ENCODE assay signal across 15 cellular contexts in the genomic region with DNA sequence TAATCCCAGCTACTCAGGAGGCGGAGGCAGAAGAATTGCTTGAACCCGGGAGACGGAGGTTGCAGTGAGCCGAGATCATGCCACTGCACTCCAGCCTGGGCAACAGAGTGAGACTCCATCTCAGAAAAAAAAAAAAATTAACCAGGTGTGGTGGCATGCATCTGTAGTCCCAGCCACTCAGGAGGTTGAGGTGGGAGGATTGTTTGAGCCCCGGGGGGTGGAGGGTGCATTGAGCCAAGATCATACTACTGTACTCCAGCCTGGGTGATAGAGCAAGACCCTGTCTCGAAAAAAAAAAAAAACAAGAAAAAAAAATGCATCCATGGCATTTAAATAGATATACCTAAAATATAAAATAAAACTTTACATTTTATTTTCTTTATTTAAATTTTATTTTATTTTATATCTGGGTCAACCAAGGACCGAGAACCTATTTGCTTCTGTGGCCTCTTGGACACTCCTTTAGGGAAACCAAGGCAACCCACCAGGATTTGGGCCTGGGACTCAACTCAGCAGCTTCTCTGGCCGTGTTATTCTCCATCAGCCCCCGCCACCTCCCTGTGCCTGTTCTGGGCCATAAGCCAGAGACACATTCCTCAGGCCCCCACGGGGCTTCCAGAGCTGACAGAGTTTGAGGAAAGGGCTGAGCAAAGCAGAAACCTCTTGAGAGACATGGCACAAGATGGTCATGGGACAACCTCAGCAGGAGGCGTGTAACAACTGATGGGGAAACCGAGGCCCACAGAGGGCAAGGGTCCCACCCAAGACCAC. TPM values are rescaled to one million over a fixed set of nuclear protein-coding genes. Genes with fewer than 3 reads are reported as not detected.
DNase-seq lines count a peak whose midpoint lies in the region; ATAC-seq and TF ChIP-seq lines count a peak whose summit lies in the region.
"Had no signal": no experiment of that assay in that cellular context is flagged by ENCODE, and none has a peak within 500 bp of the region (broad histone marks: within the 10 kb centered on the region; RNA-seq: fewer than 3 reads in every experiment).

No MANE protein-coding gene starts in this region.

- H3K36me3 Mint-ChIP-seq in CD8-positive, alpha-beta memory T cell, result peaks cover 4 to 13% (median 9%) of the 10 kb centered on the region in 3 donors
- H3K36me3 Mint-ChIP-seq in glutamatergic neuron (ENCODE audit: unreplicated experiment), result no peaks in the 10 kb centered on the region

- no peak for TF ChIP-seq EP300 in ovary (IDR thresholded peaks at IDR 0.05)

- H3K27me3 ChIP-seq in ascending aorta (no peaks in the 10 kb centered on the region), cardiac muscle cell (no peaks in the 10 kb centered on the region), ovary (no peaks in the 10 kb centered on the region)
- H3K27me3 ChIP-seq in CD8-positive, alpha-beta memory T cell (ENCODE audit: insufficient read depth, low read length, poor library complexity, severe bottlenecking), result no peaks in the 10 kb centered on the region
- H3K27me3 ChIP-seq: BE2C had no signal

- H3K4me1 ChIP-seq in ascending aorta (peaks cover 24 to 45% of the 10 kb centered on the region in 2 donors), cardiac muscle cell (ENCODE audit: low read depth) (peaks cover 49% of the 10 kb centered on the region), ovary (ENCODE audit: insufficient read depth) (peaks cover 4% of the 10 kb centered on the region)
- H3K4me1 ChIP-seq in CD8-positive, alpha-beta memory T cell (ENCODE audit: insufficient read depth, low read length), result peaks cover 3% of the 10 kb centered on the region
- H3K4me1 ChIP-seq: BE2C had no signal

- H3K27ac ChIP-seq in ascending aorta, result peak overlapping the region; percentile 75 to 88
- peak overlapping the region; percentile 67 for H3K27ac ChIP-seq in cardiac muscle cell
- H3K27ac ChIP-seq in ovary, result no peak overlapping the region
- no peak overlapping the region for H3K27ac ChIP-seq in CD8-positive, alpha-beta memory T cell (ENCODE audit: low read depth, low read length)
- H3K27ac ChIP-seq: KMS-11 had no signal

- peaks cover 2 to 5% (median 3%) of the 10 kb centered on the region in 3 donors for H3K4me1 Mint-ChIP-seq in CD8-positive, alpha-beta memory T cell
- H3K4me1 Mint-ChIP-seq in glutamatergic neuron (ENCODE audit: low read depth, unreplicated experiment), result no peaks in the 10 kb centered on the region
- no peaks in the 10 kb centered on the region for H3K4me1 Mint-ChIP-seq in stimulated activated naive CD8-positive, alpha-beta T cell treated with anti-CD3 and anti-CD28 coated beads, Interleukin-15, amount 100 ng/mL, for 72 hours

- no peaks in the 10 kb centered on the region for H3K9me3 ChIP-seq in ascending aorta
- no peaks in the 10 kb centered on the region for H3K9me3 ChIP-seq in cardiac muscle cell (ENCODE audit: low read depth)
- no peaks in the 10 kb centered on the region for H3K9me3 ChIP-seq in ovary
- no peaks in the 10 kb centered on the region for H3K9me3 ChIP-seq in CD8-positive, alpha-beta memory T cell (ENCODE audit: low read length)
- H3K9me3 ChIP-seq: BE2C had no signal

- TF ChIP-seq CTCF in ascending aorta (IDR thresholded peaks at IDR 0.05) (no peak), cardiac muscle cell (IDR thresholded peaks at IDR 0.05; ENCODE audit: low read depth, low read length) (no peak), ovary (IDR thresholded peaks at IDR 0.05) (no peak), glutamatergic neuron (IDR thresholded peaks at IDR 0.05; ENCODE audit: partially characterized antibody, unreplicated experiment) (no peak)

- POLR2A ChIA-PET in CD8-positive, alpha-beta memory T cell (lab: Charles Lee), result no interaction called here

- 54 to 58% (median 57%) methylated on average over 12 of the region's 12 CpGs for WGBS in ovary, 3 donors

- no peak overlapping the region for H3K27ac Mint-ChIP-seq in CD8-positive, alpha-beta memory T cell
- H3K27ac Mint-ChIP-seq in glutamatergic neuron (ENCODE audit: unreplicated experiment), result no peak overlapping the region
- no peak overlapping the region for H3K27ac Mint-ChIP-seq in stimulated activated naive CD8-positive, alpha-beta T cell treated with anti-CD3 and anti-CD28 coated beads, Interleukin-15, amount 100 ng/mL, for 72 hours
- H3K27ac Mint-ChIP-seq: stimulated activated memory B cell treated with anti-CD40 and anti-IgM and Interleukin-4, amounts not matched to agents 10 μg/mL and 1 μg/mL and 100 μg/mL, for 72 hours had no signal

- CTCF ChIA-PET in CD8-positive, alpha-beta memory T cell (lab: Charles Lee), result interaction anchor here (0.6 kb wide), 1 partner anchor 191 kb away, joined by 4 read pairs; no protein-coding TSS in a partner anchor

- H3K4me3 ChIP-seq in ascending aorta (no peak overlapping the region), cardiac muscle cell (no peak overlapping the region), ovary (no peak overlapping the region)
- H3K4me3 ChIP-seq in CD8-positive, alpha-beta memory T cell (ENCODE audit: low read length), result no peak overlapping the region

- H3K27me3 Mint-ChIP-seq in CD8-positive, alpha-beta memory T cell, result no peaks in the 10 kb centered on the region
- peaks cover 3% of the 10 kb centered on the region for H3K27me3 Mint-ChIP-seq in glutamatergic neuron (ENCODE audit: unreplicated experiment)
- peaks cover 7% of the 10 kb centered on the region for H3K27me3 Mint-ChIP-seq in stimulated activated naive CD8-positive, alpha-beta T cell treated with anti-CD3 and anti-CD28 coated beads, Interleukin-15, amount 100 ng/mL, for 72 hours
- H3K27me3 Mint-ChIP-seq: central memory CD8-positive, alpha-beta T cell; stimulated activated memory B cell treated with anti-CD40 and anti-IgM and Interleukin-4, amounts not matched to agents 10 μg/mL and 1 μg/mL and 100 μg/mL, for 72 hours had no signal

- no peaks in the 10 kb centered on the region for H3K9me3 Mint-ChIP-seq in CD8-positive, alpha-beta memory T cell
- no peaks in the 10 kb centered on the region for H3K9me3 Mint-ChIP-seq in glutamatergic neuron (ENCODE audit: unreplicated experiment)
- H3K9me3 Mint-ChIP-seq in stimulated activated naive CD8-positive, alpha-beta T cell treated with anti-CD3 and anti-CD28 coated beads, Interleukin-15, amount 100 ng/mL, for 72 hours, result no peaks in the 10 kb centered on the region
- H3K9me3 Mint-ChIP-seq: central memory CD8-positive, alpha-beta T cell; stimulated activated memory B cell treated with anti-CD40 and anti-IgM and Interleukin-4, amounts not matched to agents 10 μg/mL and 1 μg/mL and 100 μg/mL, for 72 hours had no signal

- DNase-seq in AG20443 (ENCODE audit: low spot score), result peak; percentile 55
- DNase-seq in ascending aorta (ENCODE audit: low spot score in 2 of 2), result peak; percentile 43 to 88
- peak; percentile 41 to 83 for DNase-seq in cardiac muscle cell (ENCODE audit: low read depth in 1 of 2, low spot score in 1 of 2)
- peak; percentile 48 to 72 (median 57) for DNase-seq in ovary
- no peak for DNase-seq in AG08396 (ENCODE audit: low spot score)
- no peak for DNase-seq in CD8-positive, alpha-beta memory T cell
- no peak for DNase-seq in glutamatergic neuron
- no peak for DNase-seq in stimulated activated naive CD8-positive, alpha-beta T cell treated with anti-CD3 and anti-CD28 coated beads, Interleukin-15, amount 100 ng/mL, for 72 hours
- DNase-seq: activated T-cell treated with anti-CD3 and anti-CD28 coated beads, Interleukin-2, amount 50 U/mL, for 1 hour; BE2C; HCEC 1CT; PC-3 had no signal

- no peak overlapping the region for H3K4me3 Mint-ChIP-seq in CD8-positive, alpha-beta memory T cell
- H3K4me3 Mint-ChIP-seq in glutamatergic neuron (ENCODE audit: unreplicated experiment), result no peak overlapping the region
- no peak overlapping the region for H3K4me3 Mint-ChIP-seq in stimulated activated naive CD8-positive, alpha-beta T cell treated with anti-CD3 and anti-CD28 coated beads, Interleukin-15, amount 100 ng/mL, for 72 hours
- H3K4me3 Mint-ChIP-seq: central memory CD8-positive, alpha-beta T cell; stimulated activated memory B cell treated with anti-CD40 and anti-IgM and Interleukin-4, amounts not matched to agents 10 μg/mL and 1 μg/mL and 100 μg/mL, for 72 hours had no signal

- ATAC-seq in stimulated activated naive CD8-positive, alpha-beta T cell treated with anti-CD3 and anti-CD28 coated beads, Interleukin-15, amount 100 ng/mL, for 72 hours, result no peak
- ATAC-seq: PC-3; stimulated activated memory B cell treated with anti-CD40 and anti-IgM and Interleukin-4, amounts not matched to agents 10 μg/mL and 1 μg/mL and 100 μg/mL, for 72 hours had no signal

- intact Hi-C loops in ascending aorta (cut with DNase I) (no loop called here), ovary (cut with DNase I) (no loop called here)

- H3K36me3 ChIP-seq in ascending aorta (peaks cover 2 to 5% of the 10 kb centered on the region in 2 donors), cardiac muscle cell (peaks cover 23% of the 10 kb centered on the region), ovary (no peaks in the 10 kb centered on the region)
- no peaks in the 10 kb centered on the region for H3K36me3 ChIP-seq in CD8-positive, alpha-beta memory T cell (ENCODE audit: insufficient read depth, low read length)
- H3K36me3 ChIP-seq: BE2C had no signal

- TF ChIP-seq POLR2A in ovary (IDR thresholded peaks at IDR 0.05), result no peak

RNA-seq across cellular contexts. Expression of gene SNTA1, which starts 6.2 kb away (rescaled TPM):
- total RNA-seq in ascending aorta (108 TPM), cardiac muscle cell (408 and 409 TPM in 2 replicates), ovary (10 to 100 TPM; 18.4 to 31.5 (median 24.2) TPM), glutamatergic neuron (ENCODE audit: unreplicated experiment) (4.5 TPM)
- polyA plus RNA-seq in cardiac muscle cell (329 and 393 TPM in 2 replicates), ovary (10 to 100 TPM in 1 of 2 donors, 1 to 10 TPM in 1; 6.3 to 20.2 TPM)
- total RNA-seq in CD8-positive, alpha-beta memory T cell, result 1 to 10 TPM; 4.6 to 5.6 TPM
- 11.8 TPM for polyA plus RNA-seq in CD8-positive, alpha-beta memory T cell

RNA-seq across cellular contexts. Expression of gene CDK5RAP1, which starts 36.0 kb away (rescaled TPM):
- 42.8 TPM for total RNA-seq in ascending aorta
- total RNA-seq in cardiac muscle cell, result 24.1 and 37.9 TPM in 2 replicates
- polyA plus RNA-seq in cardiac muscle cell, result 47.8 and 52.3 TPM in 2 replicates
- 10 to 100 TPM; 17.3 to 23.5 (median 19.4) TPM for total RNA-seq in ovary
- polyA plus RNA-seq in ovary, result 10 to 100 TPM; 18.4 to 31.9 TPM
- 10 to 100 TPM; 41.6 to 46.4 TPM for total RNA-seq in CD8-positive, alpha-beta memory T cell
- 33.5 TPM for polyA plus RNA-seq in CD8-positive, alpha-beta memory T cell
- 30.9 TPM for total RNA-seq in glutamatergic neuron (ENCODE audit: unreplicated experiment)

RNA-seq across cellular contexts. Expression of gene CBFA2T2, which starts 52.6 kb away (rescaled TPM):
- 22.4 TPM for total RNA-seq in ascending aorta
- total RNA-seq in cardiac muscle cell, result 28.1 and 53.1 TPM in 2 replicates
- polyA plus RNA-seq in cardiac muscle cell, result 36.7 and 57.0 TPM in 2 replicates
- 10 to 100 TPM; 11.5 to 29.8 (median 21.5) TPM for total RNA-seq in ovary
- 10 to 100 TPM in 1 of 2 donors, 1 to 10 TPM in 1; 9.4 to 21.2 TPM for polyA plus RNA-seq in ovary
- 10 to 100 TPM; 10.7 to 11.9 TPM for total RNA-seq in CD8-positive, alpha-beta memory T cell
- 25.8 TPM for polyA plus RNA-seq in CD8-positive, alpha-beta memory T cell
- 84.1 TPM for total RNA-seq in glutamatergic neuron (ENCODE audit: unreplicated experiment)

Comparison
In these comparisons a context has a peak if more than half of its experiments do, and no peak if none do; other contexts are left out.
1. DNase-seq: peak in AG20443 (single experiment), ascending aorta (2 of 2), cardiac muscle cell (2 of 2) and ovary (5 of 5); none in AG08396 (single experiment), CD8-positive, alpha-beta memory T cell (0 of 5), glutamatergic neuron (single experiment) and stimulated activated naive CD8-positive, alpha-beta T cell treated with anti-CD3 and anti-CD28 coated beads, Interleukin-15, amount 100 ng/mL, for 72 hours (0 of 2).
2. H3K27ac ChIP-seq: peak in ascending aorta (2 of 2) and cardiac muscle cell (single experiment); none in ovary (0 of 2) and CD8-positive, alpha-beta memory T cell (single experiment).